Comparison of ENCODE assay signal across 12 cellular contexts in genomic region chr14:51242545-51243490, GRCh38. TPM values are rescaled to one million over a fixed set of nuclear protein-coding genes. Genes with fewer than 3 reads are reported as not detected.
DNase-seq lines count a peak whose midpoint lies in the region; ATAC-seq lines count a peak whose summit lies in the region.
"Had no signal": no experiment of that assay in that cellular context is flagged by ENCODE, and none has a peak within 500 bp of the region (broad histone marks: within the 10 kb centered on the region; RNA-seq: fewer than 3 reads in every experiment).

No MANE protein-coding gene starts in this region.

- H3K27ac Mint-ChIP-seq in naive thymus-derived CD8-positive, alpha-beta T cell: peak overlapping the region in 6 of 10 donors; percentile 23 to 76 (median 47)

- peak overlapping the region in 5 of 10 donors; percentile 46 to 69 (median 60) for H3K4me3 Mint-ChIP-seq in naive thymus-derived CD8-positive, alpha-beta T cell

- ATAC-seq in naive thymus-derived CD8-positive, alpha-beta T cell: no peak

- no peaks in the 10 kb centered on the region for H3K9me3 Mint-ChIP-seq in naive thymus-derived CD8-positive, alpha-beta T cell
- H3K9me3 Mint-ChIP-seq: dendritic cell treated with granulocyte-macrophage colony-stimulating factor and Interleukin-4, amounts not matched to agents 40 ng/mL and 50 ng/mL, for 4 days had no signal

- peak; percentile 60 for DNase-seq in DMS 273 (lab: John Stamatoyannopoulos, UW; ENCODE audit: unreplicated experiment)
- DNase-seq in DMS 273 treated with DMSO at 0.1 percent for 48 hours (lab: John Stamatoyannopoulos, UW): no peak
- DNase-seq in KBM-7: peak; percentile 36
- peak; percentile 37 for DNase-seq in astrocyte of the hippocampus (ENCODE audit: low read depth, low spot score)
- DNase-seq in naive thymus-derived CD8-positive, alpha-beta T cell: no peak
- no peak for DNase-seq in NCI-H1694 (lab: John Stamatoyannopoulos, UW)
- DNase-seq in GM03348 (ENCODE audit: low spot score): no peak
- DNase-seq in ACHN: no peak
- DNase-seq: activated CD4-positive, alpha-beta T cell treated with anti-CD3 and anti-CD28 coated beads, Interleukin-2, amount 50 U/mL, for 1 hour; NCI-H2171; thyroid gland had no signal

- H3K36me3 Mint-ChIP-seq in naive thymus-derived CD8-positive, alpha-beta T cell: peaks cover 0 to 18% (median 2%) of the 10 kb centered on the region in 3 donors

- POLR2A ChIA-PET in naive thymus-derived CD8-positive, alpha-beta T cell (lab: Charles Lee): interaction anchor here (0.7 kb wide), 1 partner anchor 468 kb away, joined by 3 read pairs; no protein-coding TSS in a partner anchor

- in situ Hi-C loops in KBM-7 (cut with MboI; ENCODE audit: low pct_unique_long_range_greater_than_20kb, low sequenced_read_pairs) (no loop called here), ACHN (cut with HindIII; ENCODE audit: low pct_ligation_motif_present, low pct_unique_long_range_greater_than_20kb, low sequenced_read_pairs) (no loop called here)

- no peaks in the 10 kb centered on the region for H3K27me3 Mint-ChIP-seq in naive thymus-derived CD8-positive, alpha-beta T cell
- H3K27me3 Mint-ChIP-seq: dendritic cell treated with granulocyte-macrophage colony-stimulating factor and Interleukin-4, amounts not matched to agents 40 ng/mL and 50 ng/mL, for 4 days had no signal

- H3K4me1 Mint-ChIP-seq in naive thymus-derived CD8-positive, alpha-beta T cell: peaks cover 15 to 31% (median 24%) of the 10 kb centered on the region in 4 donors

RNA-seq across cellular contexts. Expression of gene TMX1, which starts 2.8 kb away (rescaled TPM):
- total RNA-seq in naive thymus-derived CD8-positive, alpha-beta T cell: 10 to 100 TPM; 21.7 to 24.6 TPM
- 10 to 100 TPM; 28.1 to 41.8 (median 28.9) TPM for polyA plus RNA-seq in naive thymus-derived CD8-positive, alpha-beta T cell

Comparison
In these comparisons a context has a peak if more than half of its experiments do, and no peak if none do; other contexts are left out.
1. DNase-seq: peak in DMS 273 (single experiment), KBM-7 (single experiment) and astrocyte of the hippocampus (single experiment); none in DMS 273 treated with DMSO at 0.1 percent for 48 hours (single experiment), naive thymus-derived CD8-positive, alpha-beta T cell (0 of 10), NCI-H1694 (single experiment), GM03348 (single experiment) and ACHN (single experiment).